In genomic region chr5:179184521-179185050, GRCh38 we compare ENCODE assay signal across 18 cellular contexts.
"Had no signal": no experiment of that assay in that cellular context is flagged by ENCODE, and none has a peak within 500 bp of the region (broad histone marks: within the 10 kb centered on the region; RNA-seq: fewer than 3 reads in every experiment).

No MANE protein-coding gene starts in this region.

- H3K27ac ChIP-seq: epithelial cell of prostate, esophagus muscularis mucosa, gastrocnemius medialis, parathyroid adenoma, prostate gland, right lobe of liver, tibial artery had no signal

- H3K36me3 Mint-ChIP-seq: immature natural killer cell; mesothelial cell of epicardium; natural killer cell; stimulated activated memory B cell treated with anti-CD40 and anti-IgM and Interleukin-4, amounts not matched to agents 10 μg/mL and 1 μg/mL and 100 μg/mL, for 72 hours had no signal

- H3K4me3 ChIP-seq: esophagus muscularis mucosa, gastrocnemius medialis, prostate gland, right lobe of liver, tibial artery had no signal

- H2AFZ ChIP-seq: parathyroid adenoma had no signal

- H3K36me3 ChIP-seq: gastrocnemius medialis, prostate gland, right lobe of liver had no signal

- H3K4me1 ChIP-seq: esophagus muscularis mucosa, gastrocnemius medialis, parathyroid adenoma, prostate gland, right lobe of liver, tibial artery had no signal

- H3K79me2 ChIP-seq: parathyroid adenoma had no signal

- ATAC-seq: gastrocnemius medialis; left colon; natural killer cell; right lobe of liver; stimulated activated memory B cell treated with anti-CD40 and anti-IgM and Interleukin-4, amounts not matched to agents 10 μg/mL and 1 μg/mL and 100 μg/mL, for 72 hours had no signal

- DNase-seq: effector memory CD4-positive, alpha-beta T cell; gastrocnemius medialis; immature natural killer cell; left colon; natural killer cell; stimulated activated CD4-positive, alpha-beta T cell treated with anti-CD3 and anti-CD28 coated beads, Interleukin-15, amount 100 ng/mL, for 24 hours; stimulated activated CD4-positive, alpha-beta T cell treated with anti-CD3 and anti-CD28 coated beads, Interleukin-1b, Interleukin-23, amount 100 ng/mL, for 48 hours; stimulated activated CD4-positive, alpha-beta T cell treated with anti-CD3 and anti-CD28 coated beads, Interleukin-4, amount 100 ng/mL, for 24 hours; tibial artery had no signal

- H3K9ac ChIP-seq: parathyroid adenoma had no signal

- H3K27me3 ChIP-seq: esophagus muscularis mucosa, gastrocnemius medialis, right lobe of liver, tibial artery had no signal

- H3K9me3 Mint-ChIP-seq: central memory CD8-positive, alpha-beta T cell; immature natural killer cell; mesothelial cell of epicardium; natural killer cell; stimulated activated memory B cell treated with anti-CD40 and anti-IgM and Interleukin-4, amounts not matched to agents 10 μg/mL and 1 μg/mL and 100 μg/mL, for 72 hours; stimulated activated naive CD8-positive, alpha-beta T cell treated with anti-CD3 and anti-CD28 coated beads, Interleukin-15, Interleukin-2, amounts not matched to agents 100 ng/mL and 50 ng/mL, for 24 hours had no signal

- H3K9me3 ChIP-seq: esophagus muscularis mucosa, gastrocnemius medialis, prostate gland, right lobe of liver had no signal

- H3K4me1 Mint-ChIP-seq: central memory CD8-positive, alpha-beta T cell; stimulated activated memory B cell treated with anti-CD40 and anti-IgM and Interleukin-4, amounts not matched to agents 10 μg/mL and 1 μg/mL and 100 μg/mL, for 72 hours had no signal

- H3K27ac Mint-ChIP-seq: immature natural killer cell; mesothelial cell of epicardium; natural killer cell; stimulated activated memory B cell treated with anti-CD40 and anti-IgM and Interleukin-4, amounts not matched to agents 10 μg/mL and 1 μg/mL and 100 μg/mL, for 72 hours; stimulated activated naive CD8-positive, alpha-beta T cell treated with anti-CD3 and anti-CD28 coated beads, Interleukin-15, Interleukin-2, amounts not matched to agents 100 ng/mL and 50 ng/mL, for 24 hours had no signal

- H3K4me3 Mint-ChIP-seq: central memory CD8-positive, alpha-beta T cell; immature natural killer cell; mesothelial cell of epicardium; natural killer cell; stimulated activated memory B cell treated with anti-CD40 and anti-IgM and Interleukin-4, amounts not matched to agents 10 μg/mL and 1 μg/mL and 100 μg/mL, for 72 hours; stimulated activated naive CD8-positive, alpha-beta T cell treated with anti-CD3 and anti-CD28 coated beads, Interleukin-15, Interleukin-2, amounts not matched to agents 100 ng/mL and 50 ng/mL, for 24 hours had no signal
